ENCODE assay signal across 10 cellular contexts in the genomic region with DNA sequence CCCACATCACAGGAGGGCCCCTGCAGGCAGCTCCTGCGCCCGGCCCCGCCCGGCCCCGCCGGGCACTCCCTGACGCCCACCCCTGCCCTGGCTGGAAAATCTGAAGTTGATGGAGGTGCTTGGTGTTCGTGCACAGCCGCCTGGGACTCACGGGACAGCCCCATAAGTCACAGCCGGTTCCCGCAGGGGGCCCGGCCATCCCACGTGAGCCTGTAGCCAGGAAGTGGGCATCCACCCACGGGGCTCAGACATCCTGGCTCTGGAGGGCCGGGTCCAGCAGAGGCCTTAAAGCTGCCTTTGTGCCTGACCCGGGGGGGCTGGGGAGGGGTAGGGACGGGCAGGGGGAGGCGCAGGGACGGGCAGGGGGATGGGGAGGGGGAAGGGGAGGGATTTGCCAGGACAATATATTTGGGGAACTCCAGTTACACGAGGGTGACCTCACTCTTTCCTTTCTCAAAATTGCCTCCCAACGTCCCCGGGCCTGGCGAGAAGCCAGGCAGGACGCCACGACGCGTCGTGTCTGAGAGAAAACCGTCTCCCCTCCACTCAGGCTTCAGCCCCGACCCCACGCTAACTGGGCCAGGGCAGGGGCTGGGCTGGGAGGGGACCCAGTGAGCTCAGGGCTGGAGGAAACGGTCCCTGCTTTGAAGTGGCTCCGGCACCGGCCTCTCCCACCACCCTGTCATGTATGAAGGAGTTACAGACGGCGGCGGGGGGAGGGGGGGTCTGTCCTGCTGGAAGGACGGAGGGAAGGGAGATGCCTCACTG.
DNase-seq lines count a peak whose midpoint lies in the region; ATAC-seq, FAIRE-seq and TF ChIP-seq lines count a peak whose summit lies in the region.
"Had no signal": no experiment of that assay in that cellular context is flagged by ENCODE, and none has a peak within 500 bp of the region (broad histone marks: within the 10 kb centered on the region; RNA-seq: fewer than 3 reads in every experiment).

No MANE protein-coding gene starts in this region.

- H3K4me1 Mint-ChIP-seq in astrocyte (ENCODE audit: low read depth, unreplicated experiment) (peaks cover 15% of the 10 kb centered on the region), WTC11 (peaks cover 4% of the 10 kb centered on the region; the same call in 1 of the 2 replicates)
- peaks cover 40 to 55% of the 10 kb centered on the region in 2 donors for H3K4me1 Mint-ChIP-seq in natural killer cell treated with Interleukin-12 subunit alpha and Interleukin-12 subunit beta and Interleukin-15 and Interleukin-18, amount 100 ng/mL, for 72 hours (ENCODE audit: low read depth in 2 of 2)

- H3K4me3 Mint-ChIP-seq in astrocyte (ENCODE audit: unreplicated experiment) = no peak overlapping the region
- peak overlapping the region; percentile 88 for H3K4me3 Mint-ChIP-seq in natural killer cell treated with Interleukin-12 subunit alpha and Interleukin-12 subunit beta and Interleukin-15 and Interleukin-18, amount 100 ng/mL, for 72 hours
- H3K4me3 Mint-ChIP-seq in WTC11 = no peak overlapping the region
- H3K4me3 Mint-ChIP-seq: brain had no signal

- FAIRE-seq in H54 (lab: Jason Lieb, UNC) (no peak), astrocyte (lab: Jason Lieb, UNC) (no peak)

- H3K4me2 ChIP-seq in astrocyte (ENCODE audit: low read length) = peak overlapping the region; percentile 39

- H3K9me3 ChIP-seq in astrocyte (ENCODE audit: insufficient read depth, low read depth, low read length) = no peaks in the 10 kb centered on the region

- H3K27ac ChIP-seq in astrocyte (ENCODE audit: low read depth, low read length) (peak overlapping the region; percentile 50), substantia nigra (ENCODE audit: low read depth, low read length, poor library complexity, severe bottlenecking) (peak overlapping the region; percentile 45)

- DNase-seq in CD1c-positive myeloid dendritic cell (ENCODE audit: extremely low spot score) (peak; percentile 94), H54 (ENCODE audit: insufficient read length, low spot score) (no peak), T-helper 9 cell (peak; percentile 75), astrocyte (ENCODE audit: low read depth) (no peak), substantia nigra (lab: John Stamatoyannopoulos, UW) (peak in 11 of 49 donors; percentile 8 to 65 (median 41)), WTC11 (ENCODE audit: low spot score) (no peak), NCI-H524 treated with DMSO at 0.1 percent for 48 hours (lab: John Stamatoyannopoulos, UW) (no peak)
- peak; percentile 94 for DNase-seq in natural killer cell treated with Interleukin-12 subunit alpha and Interleukin-12 subunit beta and Interleukin-15 and Interleukin-18, amount 100 ng/mL, for 72 hours (ENCODE audit: low spot score)
- DNase-seq: DND-41 had no signal

- H3K9me3 Mint-ChIP-seq in astrocyte (ENCODE audit: unreplicated experiment) (no peaks in the 10 kb centered on the region), WTC11 (no peaks in the 10 kb centered on the region)
- H3K9me3 Mint-ChIP-seq in natural killer cell treated with Interleukin-12 subunit alpha and Interleukin-12 subunit beta and Interleukin-15 and Interleukin-18, amount 100 ng/mL, for 72 hours = no peaks in the 10 kb centered on the region
- H3K9me3 Mint-ChIP-seq: brain had no signal

- CTCF ChIA-PET in WTC11 (lab: Charles Lee) = interaction anchor here (0.9 kb wide), 1 partner anchor 280 kb away, joined by 3 read pairs; no protein-coding TSS in a partner anchor

- TF ChIP-seq CTCF in astrocyte (IDR thresholded peaks at IDR 0.05; ENCODE audit: insufficient read depth, low read depth, low read length) (no peak), WTC11 (IDR thresholded peaks at IDR 0.05) (no peak)

- peak; percentile 20; the same call in 1 of the 2 replicates for TF ChIP-seq POLR2A in H54 (IDR thresholded peaks at IDR 0.05; ENCODE audit: low read depth, low read length)

- peak overlapping the region; percentile 52 for H2AFZ ChIP-seq in astrocyte (ENCODE audit: low read depth, low read length)

- peak overlapping the region; percentile 31 for H3K9ac ChIP-seq in astrocyte (ENCODE audit: low read length)

- no peak overlapping the region for H3K4me3 ChIP-seq in astrocyte (ENCODE audit: insufficient read depth, low read depth, low read length)

- H3K36me3 Mint-ChIP-seq in astrocyte (ENCODE audit: low read depth, unreplicated experiment) = peaks cover 2% of the 10 kb centered on the region
- H3K36me3 Mint-ChIP-seq in natural killer cell treated with Interleukin-12 subunit alpha and Interleukin-12 subunit beta and Interleukin-15 and Interleukin-18, amount 100 ng/mL, for 72 hours = no peaks in the 10 kb centered on the region
- no peaks in the 10 kb centered on the region; the same call in 1 of the 2 replicates for H3K36me3 Mint-ChIP-seq in WTC11
- H3K36me3 Mint-ChIP-seq: brain had no signal

- POLR2A ChIA-PET in WTC11 (lab: Charles Lee) = no interaction called here

- no peaks in the 10 kb centered on the region for H3K36me3 ChIP-seq in astrocyte (ENCODE audit: insufficient read depth, low read length)

- H3K27ac Mint-ChIP-seq in astrocyte (ENCODE audit: unreplicated experiment) (no peak overlapping the region), WTC11 (no peak overlapping the region)
- H3K27ac Mint-ChIP-seq in natural killer cell treated with Interleukin-12 subunit alpha and Interleukin-12 subunit beta and Interleukin-15 and Interleukin-18, amount 100 ng/mL, for 72 hours = peak overlapping the region; percentile 97 to 100

- peak; percentile 64 to 67 for ATAC-seq in natural killer cell treated with Interleukin-12 subunit alpha and Interleukin-12 subunit beta and Interleukin-15 and Interleukin-18, amount 100 ng/mL, for 72 hours
- no peak for ATAC-seq in WTC11

- H3K27me3 Mint-ChIP-seq in astrocyte (ENCODE audit: low read depth, unreplicated experiment) (peaks cover 6% of the 10 kb centered on the region), WTC11 (ENCODE audit: low read depth) (no peaks in the 10 kb centered on the region)
- no peaks in the 10 kb centered on the region for H3K27me3 Mint-ChIP-seq in natural killer cell treated with Interleukin-12 subunit alpha and Interleukin-12 subunit beta and Interleukin-15 and Interleukin-18, amount 100 ng/mL, for 72 hours

- no peaks in the 10 kb centered on the region for H3K27me3 ChIP-seq in astrocyte (ENCODE audit: insufficient read depth, low read length)

- no peaks in the 10 kb centered on the region for H4K20me1 ChIP-seq in astrocyte (ENCODE audit: insufficient read depth, low read length)

- no peaks in the 10 kb centered on the region for H3K79me2 ChIP-seq in astrocyte (ENCODE audit: insufficient read depth, low read length)

- peaks cover 40% of the 10 kb centered on the region for H3K4me1 ChIP-seq in astrocyte (ENCODE audit: insufficient read depth, low read length)

TF ChIP-seq in WTC11, 78 proteins besides CTCF, POLR2A, EP300 and RAD21 (continues in another document):
- TF ChIP-seq NFYB (CRISPR knock-in tag; conservative IDR thresholded peaks at IDR 0.05; ENCODE audit: low read depth) (no peak), SMAD4 (CRISPR knock-in tag; IDR thresholded peaks at IDR 0.05) (no peak), GABPB1 (CRISPR knock-in tag; IDR thresholded peaks at IDR 0.05) (no peak), CREB1 (CRISPR knock-in tag; IDR thresholded peaks at IDR 0.05) (no peak), EMX1 (CRISPR knock-in tag; IDR thresholded peaks at IDR 0.05) (no peak), GRHL2 (CRISPR knock-in tag; IDR thresholded peaks at IDR 0.05; ENCODE audit: insufficient replicate concordance, severe bottlenecking) (no peak), ZNF232 (CRISPR knock-in tag; IDR thresholded peaks at IDR 0.05) (no peak), HMGA2 (CRISPR knock-in tag; IDR thresholded peaks at IDR 0.05) (no peak), ZBTB21 (CRISPR knock-in tag; IDR thresholded peaks at IDR 0.05; ENCODE audit: borderline replicate concordance) (no peak), FOXP1 (CRISPR knock-in tag; IDR thresholded peaks at IDR 0.05; ENCODE audit: borderline replicate concordance) (no peak), FOXJ3 (CRISPR knock-in tag; IDR thresholded peaks at IDR 0.05; ENCODE audit: borderline replicate concordance) (no peak), NR2C2 (CRISPR knock-in tag; IDR thresholded peaks at IDR 0.05) (no peak), KAT7 (CRISPR knock-in tag; IDR thresholded peaks at IDR 0.05; ENCODE audit: borderline replicate concordance) (no peak)
- TF ChIP-seq, protein P1, sequence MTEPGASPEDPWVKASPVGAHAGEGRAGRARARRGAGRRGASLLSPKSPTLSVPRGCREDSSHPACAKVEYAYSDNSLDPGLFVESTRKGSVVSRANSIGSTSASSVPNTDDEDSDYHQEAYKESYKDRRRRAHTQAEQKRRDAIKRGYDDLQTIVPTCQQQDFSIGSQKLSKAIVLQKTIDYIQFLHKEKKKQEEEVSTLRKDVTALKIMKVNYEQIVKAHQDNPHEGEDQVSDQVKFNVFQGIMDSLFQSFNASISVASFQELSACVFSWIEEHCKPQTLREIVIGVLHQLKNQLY (CRISPR knock-in tag; IDR thresholded peaks at IDR 0.05) = no peak
- TF ChIP-seq, protein P2, sequence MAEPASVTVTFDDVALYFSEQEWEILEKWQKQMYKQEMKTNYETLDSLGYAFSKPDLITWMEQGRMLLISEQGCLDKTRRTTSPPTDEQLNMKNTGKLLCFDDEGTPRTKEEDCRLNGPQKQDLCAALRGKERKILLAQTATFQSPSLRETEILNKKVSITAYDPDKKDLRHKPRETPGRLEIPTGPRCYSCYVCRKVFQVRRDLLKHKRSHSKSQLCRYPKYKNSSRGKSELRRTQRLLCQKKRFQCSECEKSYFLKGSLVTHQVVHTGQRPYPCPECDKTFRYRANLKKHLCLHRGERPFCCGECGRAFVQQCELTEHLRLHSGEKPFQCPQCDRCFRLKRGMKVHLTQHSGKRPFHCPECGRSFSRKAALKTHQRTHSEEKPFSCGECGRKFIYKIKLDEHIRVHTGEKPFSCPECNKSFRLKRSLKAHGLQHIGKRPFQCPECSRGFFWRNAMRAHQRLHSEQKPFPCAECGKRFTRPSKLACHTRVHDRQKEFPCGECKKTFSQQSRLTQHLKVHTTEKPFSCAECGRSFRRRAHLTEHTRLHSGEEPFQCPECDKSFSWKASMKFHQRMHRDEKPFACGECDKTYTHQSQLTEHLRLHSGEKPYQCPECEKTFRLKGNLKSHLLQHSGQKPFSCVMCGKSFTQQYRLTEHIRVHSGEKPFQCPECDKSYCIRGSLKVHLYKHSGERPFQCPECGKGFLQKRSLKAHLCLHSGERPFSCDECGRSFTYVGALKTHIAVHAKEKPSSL (CRISPR knock-in tag; conservative IDR thresholded peaks at IDR 0.05) = no peak
- TF ChIP-seq, protein P3, sequence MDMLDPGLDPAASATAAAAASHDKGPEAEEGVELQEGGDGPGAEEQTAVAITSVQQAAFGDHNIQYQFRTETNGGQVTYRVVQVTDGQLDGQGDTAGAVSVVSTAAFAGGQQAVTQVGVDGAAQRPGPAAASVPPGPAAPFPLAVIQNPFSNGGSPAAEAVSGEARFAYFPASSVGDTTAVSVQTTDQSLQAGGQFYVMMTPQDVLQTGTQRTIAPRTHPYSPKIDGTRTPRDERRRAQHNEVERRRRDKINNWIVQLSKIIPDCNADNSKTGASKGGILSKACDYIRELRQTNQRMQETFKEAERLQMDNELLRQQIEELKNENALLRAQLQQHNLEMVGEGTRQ (CRISPR knock-in tag; IDR thresholded peaks at IDR 0.05) = no peak

Comparison
In these comparisons a context has a peak if more than half of its experiments do, and no peak if none do; other contexts are left out.
1. DNase-seq: peak in CD1c-positive myeloid dendritic cell (single experiment), T-helper 9 cell (single experiment) and natural killer cell treated with Interleukin-12 subunit alpha and Interleukin-12 subunit beta and Interleukin-15 and Interleukin-18, amount 100 ng/mL, for 72 hours (single experiment); none in H54 (single experiment), astrocyte (single experiment), WTC11 (single experiment) and NCI-H524 treated with DMSO at 0.1 percent for 48 hours (single experiment).
2. H3K27ac Mint-ChIP-seq: peak in natural killer cell treated with Interleukin-12 subunit alpha and Interleukin-12 subunit beta and Interleukin-15 and Interleukin-18, amount 100 ng/mL, for 72 hours (2 of 2); none in astrocyte (single experiment) and WTC11 (single experiment).